ENCODE assay signal across 1 cellular context in the genomic region with DNA sequence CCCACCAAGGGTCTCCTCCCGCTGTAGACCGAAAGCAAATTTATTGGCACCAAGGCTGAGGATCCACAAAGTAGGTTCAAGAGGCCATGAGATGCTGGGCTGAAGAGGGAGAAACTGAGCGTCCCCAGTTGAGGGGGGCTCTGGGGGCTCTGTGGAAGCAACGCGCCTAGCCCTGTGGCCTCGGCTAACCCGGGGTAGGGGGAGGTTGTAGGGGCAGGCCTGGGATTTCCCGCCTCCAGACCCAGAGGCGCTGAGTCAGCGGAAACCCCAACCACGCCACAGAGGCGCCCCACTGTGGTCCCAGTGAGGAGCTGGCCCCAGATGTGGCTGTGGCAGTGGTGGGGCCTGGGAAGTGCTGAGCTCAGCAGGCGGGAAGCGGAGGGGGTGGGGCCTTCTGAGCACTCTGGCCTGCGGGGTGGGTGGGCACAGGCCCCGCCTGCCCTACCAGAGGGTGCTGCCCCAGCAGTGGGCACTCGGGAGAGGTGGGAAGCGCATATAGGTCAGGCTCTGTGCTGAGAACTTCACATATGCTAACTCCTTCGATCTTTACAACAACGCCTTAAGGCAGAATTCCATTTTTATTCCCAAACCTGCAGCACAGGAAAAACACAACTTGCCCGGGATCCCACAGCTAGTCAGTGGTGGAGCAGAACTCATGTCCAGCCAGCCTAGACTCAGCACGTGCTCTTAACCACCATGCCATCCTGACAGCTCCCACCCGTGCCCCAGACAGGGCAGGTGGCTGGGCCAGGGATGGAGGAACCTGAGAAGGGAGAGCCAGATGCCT.
TF ChIP-seq lines count a peak whose summit lies in the region.

No MANE protein-coding gene starts in this region.

TF ChIP-seq in WTC11, 78 proteins besides CTCF, POLR2A, EP300 and RAD21 (continued from another document):
- TF ChIP-seq, protein P1, sequence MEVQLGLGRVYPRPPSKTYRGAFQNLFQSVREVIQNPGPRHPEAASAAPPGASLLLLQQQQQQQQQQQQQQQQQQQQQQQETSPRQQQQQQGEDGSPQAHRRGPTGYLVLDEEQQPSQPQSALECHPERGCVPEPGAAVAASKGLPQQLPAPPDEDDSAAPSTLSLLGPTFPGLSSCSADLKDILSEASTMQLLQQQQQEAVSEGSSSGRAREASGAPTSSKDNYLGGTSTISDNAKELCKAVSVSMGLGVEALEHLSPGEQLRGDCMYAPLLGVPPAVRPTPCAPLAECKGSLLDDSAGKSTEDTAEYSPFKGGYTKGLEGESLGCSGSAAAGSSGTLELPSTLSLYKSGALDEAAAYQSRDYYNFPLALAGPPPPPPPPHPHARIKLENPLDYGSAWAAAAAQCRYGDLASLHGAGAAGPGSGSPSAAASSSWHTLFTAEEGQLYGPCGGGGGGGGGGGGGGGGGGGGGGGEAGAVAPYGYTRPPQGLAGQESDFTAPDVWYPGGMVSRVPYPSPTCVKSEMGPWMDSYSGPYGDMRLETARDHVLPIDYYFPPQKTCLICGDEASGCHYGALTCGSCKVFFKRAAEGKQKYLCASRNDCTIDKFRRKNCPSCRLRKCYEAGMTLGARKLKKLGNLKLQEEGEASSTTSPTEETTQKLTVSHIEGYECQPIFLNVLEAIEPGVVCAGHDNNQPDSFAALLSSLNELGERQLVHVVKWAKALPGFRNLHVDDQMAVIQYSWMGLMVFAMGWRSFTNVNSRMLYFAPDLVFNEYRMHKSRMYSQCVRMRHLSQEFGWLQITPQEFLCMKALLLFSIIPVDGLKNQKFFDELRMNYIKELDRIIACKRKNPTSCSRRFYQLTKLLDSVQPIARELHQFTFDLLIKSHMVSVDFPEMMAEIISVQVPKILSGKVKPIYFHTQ (CRISPR knock-in tag; IDR thresholded peaks at IDR 0.05): no peak
- peak; percentile 88 for TF ChIP-seq E2F4 (CRISPR knock-in tag; IDR thresholded peaks at IDR 0.05; ENCODE audit: borderline replicate concordance, low read depth)
- TF ChIP-seq IRF2 (CRISPR knock-in tag; IDR thresholded peaks at IDR 0.05; ENCODE audit: borderline replicate concordance, low read depth): no peak
- no peak for TF ChIP-seq ZNF512 (CRISPR knock-in tag; IDR thresholded peaks at IDR 0.05; ENCODE audit: borderline replicate concordance)
- TF ChIP-seq, protein P2, sequence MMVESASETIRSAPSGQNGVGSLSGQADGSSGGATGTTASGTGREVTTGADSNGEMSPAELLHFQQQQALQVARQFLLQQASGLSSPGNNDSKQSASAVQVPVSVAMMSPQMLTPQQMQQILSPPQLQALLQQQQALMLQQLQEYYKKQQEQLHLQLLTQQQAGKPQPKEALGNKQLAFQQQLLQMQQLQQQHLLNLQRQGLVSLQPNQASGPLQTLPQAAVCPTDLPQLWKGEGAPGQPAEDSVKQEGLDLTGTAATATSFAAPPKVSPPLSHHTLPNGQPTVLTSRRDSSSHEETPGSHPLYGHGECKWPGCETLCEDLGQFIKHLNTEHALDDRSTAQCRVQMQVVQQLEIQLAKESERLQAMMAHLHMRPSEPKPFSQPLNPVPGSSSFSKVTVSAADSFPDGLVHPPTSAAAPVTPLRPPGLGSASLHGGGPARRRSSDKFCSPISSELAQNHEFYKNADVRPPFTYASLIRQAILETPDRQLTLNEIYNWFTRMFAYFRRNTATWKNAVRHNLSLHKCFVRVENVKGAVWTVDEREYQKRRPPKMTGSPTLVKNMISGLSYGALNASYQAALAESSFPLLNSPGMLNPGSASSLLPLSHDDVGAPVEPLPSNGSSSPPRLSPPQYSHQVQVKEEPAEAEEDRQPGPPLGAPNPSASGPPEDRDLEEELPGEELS (CRISPR knock-in tag; IDR thresholded peaks at IDR 0.05): no peak
- TF ChIP-seq NFE2L1 (CRISPR knock-in tag; IDR thresholded peaks at IDR 0.05): peak; percentile 89
- no peak for TF ChIP-seq CREM (CRISPR knock-in tag; IDR thresholded peaks at IDR 0.05)
- TF ChIP-seq ERG (CRISPR knock-in tag; IDR thresholded peaks at IDR 0.05): no peak
- TF ChIP-seq CBFB (CRISPR knock-in tag; IDR thresholded peaks at IDR 0.05; ENCODE audit: low read depth): no peak
- no peak for TF ChIP-seq OVOL2 (CRISPR knock-in tag; IDR thresholded peaks at IDR 0.05; ENCODE audit: borderline replicate concordance)
- TF ChIP-seq GRHL2 (CRISPR knock-in tag; IDR thresholded peaks at IDR 0.05; ENCODE audit: insufficient replicate concordance, severe bottlenecking): no peak
- TF ChIP-seq, protein P3, sequence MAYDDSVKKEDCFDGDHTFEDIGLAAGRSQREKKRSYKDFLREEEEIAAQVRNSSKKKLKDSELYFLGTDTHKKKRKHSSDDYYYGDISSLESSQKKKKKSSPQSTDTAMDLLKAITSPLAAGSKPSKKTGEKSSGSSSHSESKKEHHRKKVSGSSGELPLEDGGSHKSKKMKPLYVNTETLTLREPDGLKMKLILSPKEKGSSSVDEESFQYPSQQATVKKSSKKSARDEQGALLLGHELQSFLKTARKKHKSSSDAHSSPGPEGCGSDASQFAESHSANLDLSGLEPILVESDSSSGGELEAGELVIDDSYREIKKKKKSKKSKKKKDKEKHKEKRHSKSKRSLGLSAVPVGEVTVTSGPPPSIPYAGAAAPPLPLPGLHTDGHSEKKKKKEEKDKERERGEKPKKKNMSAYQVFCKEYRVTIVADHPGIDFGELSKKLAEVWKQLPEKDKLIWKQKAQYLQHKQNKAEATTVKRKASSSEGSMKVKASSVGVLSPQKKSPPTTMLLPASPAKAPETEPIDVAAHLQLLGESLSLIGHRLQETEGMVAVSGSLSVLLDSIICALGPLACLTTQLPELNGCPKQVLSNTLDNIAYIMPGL (CRISPR knock-in tag; IDR thresholded peaks at IDR 0.05): peak; percentile 45; the same call in 1 of the 2 replicates
- no peak for TF ChIP-seq NR1H2 (CRISPR knock-in tag; IDR thresholded peaks at IDR 0.05)
- TF ChIP-seq E2F5 (CRISPR knock-in tag; IDR thresholded peaks at IDR 0.05): peak; percentile 98
- no peak for TF ChIP-seq ZNF416 (CRISPR knock-in tag; IDR thresholded peaks at IDR 0.05)
TF ChIP-seq in WTC11: peak in this region for 9.
